ENCODE assay signal across 17 cellular contexts in genomic region chr18:48879008-48879431, GRCh38.
A peak's percentile ranks its signal among the peaks of the same experiment; 100 is the strongest.
DNase-seq lines count a peak whose midpoint lies in the region; ATAC-seq, FAIRE-seq and TF ChIP-seq lines count a peak whose summit lies in the region.
"Had no signal": no experiment of that assay in that cellular context is flagged by ENCODE, and none has a peak within 500 bp of the region (broad histone marks: within the 10 kb centered on the region; RNA-seq: fewer than 3 reads in every experiment).

No MANE protein-coding gene starts in this region.

- H3K4me1 ChIP-seq in HepG2 (ENCODE audit: insufficient read depth, low read length) (peaks cover 62% of the 10 kb centered on the region), right lobe of liver (no peaks in the 10 kb centered on the region)

- peaks cover 10% of the 10 kb centered on the region for H3K9me3 Mint-ChIP-seq in mesothelial cell of epicardium
- H3K9me3 Mint-ChIP-seq in activated T-cell treated with anti-CD3 and anti-CD28 coated beads, Interleukin-2, amount 50 U/mL, for 24 hours = no peaks in the 10 kb centered on the region
- H3K9me3 Mint-ChIP-seq: activated T-helper 2 cell treated with anti-CD3 and anti-CD28 coated beads, Interferon-gamma antibody, Interleukin-2, Interleukin-4, amounts not matched to agents 10 μg/mL and 5 μg/mL and 100 μg/mL, durations not matched to agents 14 hours and 24 hours and 36 hours; stimulated activated memory B cell treated with anti-CD40 and anti-IgM and Interleukin-4, amounts not matched to agents 10 μg/mL and 1 μg/mL and 100 μg/mL, for 72 hours; T-cell had no signal

- H3K27ac ChIP-seq in HepG2 (ENCODE audit: extremely low read length, insufficient read depth, low read length) = no peak overlapping the region
- no peak overlapping the region for H3K27ac ChIP-seq in right lobe of liver
- no peak overlapping the region for H3K27ac ChIP-seq in epithelial cell of prostate
- H3K27ac ChIP-seq: adrenal gland, tibial artery had no signal

- H3K27me3 ChIP-seq in HepG2 (ENCODE audit: control insufficient read depth in 1 of 2, insufficient read depth in 2 of 2, low read length in 2 of 2) = no peaks in the 10 kb centered on the region; a peak in 1 of 5 replicates
- H3K27me3 ChIP-seq in right lobe of liver = no peaks in the 10 kb centered on the region
- H3K27me3 ChIP-seq: adrenal gland, tibial artery had no signal

- in situ Hi-C loops in HepG2 (cut with HindIII; ENCODE audit: extremely low pct_ligation_motif_present, low pct_unique_long_range_greater_than_20kb) = no loop called here

- H3K79me2 ChIP-seq in HepG2 (ENCODE audit: insufficient read depth, low read length) = no peaks in the 10 kb centered on the region

- H3K27me3 Mint-ChIP-seq in mesothelial cell of epicardium (ENCODE audit: low read depth) = no peaks in the 10 kb centered on the region
- H3K27me3 Mint-ChIP-seq in activated T-cell treated with anti-CD3 and anti-CD28 coated beads, Interleukin-2, amount 50 U/mL, for 24 hours = no peaks in the 10 kb centered on the region

- peak overlapping the region; percentile 59 to 70 (median 63) for H3K4me3 ChIP-seq in HepG2 (replicated peaks in 1 of 3; ENCODE audit: insufficient read depth in 1 of 3, low read depth in 2 of 3, low read length in 3 of 3)
- H3K4me3 ChIP-seq in right lobe of liver = no peak overlapping the region
- H3K4me3 ChIP-seq: adrenal gland, tibial artery had no signal

- intact Hi-C loops in HepG2 (cut with micrococcal nuclease; ENCODE audit: unreplicated experiment) (loop anchor here (2.0 kb wide), 1 partner anchor 14 kb away; no protein-coding TSS in a partner anchor), right lobe of liver (cut with DNase I) (loop anchor here in 1 of 2 donors (10.0 kb wide), 1 partner anchor 116 kb away; no protein-coding TSS in a partner anchor)

- BruUV-seq in HepG2 (replicated peaks; lab: Mats Ljungman, UMichigan) = no TSS peak

- TF ChIP-seq RAD21 in HepG2 (CRISPR knock-in tag; IDR thresholded peaks at IDR 0.05) = no peak

- H3K9me3 ChIP-seq in HepG2 (ENCODE audit: low read length) = no peaks in the 10 kb centered on the region
- H3K9me3 ChIP-seq in right lobe of liver = no peaks in the 10 kb centered on the region
- H3K9me3 ChIP-seq: adrenal gland, tibial artery had no signal

- TF ChIP-seq CTCF in HepG2 (CRISPR knock-in tag; IDR thresholded peaks at IDR 0.05) (no peak), right lobe of liver (IDR thresholded peaks at IDR 0.05) (no peak), mesothelial cell of epicardium (IDR thresholded peaks at IDR 0.05; ENCODE audit: unreplicated experiment) (no peak)

- H3K4me2 ChIP-seq in HepG2 (ENCODE audit: low read depth, low read length) = peak overlapping the region; percentile 95

- no peak for DNase-seq in HepG2 (ENCODE audit: low spot score)
- DNase-seq in right lobe of liver = no peak
- peak; percentile 27 for DNase-seq in epithelial cell of prostate (ENCODE audit: low read depth, low spot score)
- peak; percentile 64 to 80 for DNase-seq in mesothelial cell of epicardium (ENCODE audit: low spot score in 2 of 2, unreplicated experiment in 2 of 2)
- DNase-seq in activated T-cell treated with anti-CD3 and anti-CD28 coated beads, Interleukin-2, amount 50 U/mL, for 24 hours = no peak
- no peak for DNase-seq in HK-2 (ENCODE audit: unreplicated experiment)
- DNase-seq in pons (ENCODE audit: low spot score) = no peak
- no peak for DNase-seq in H4 (ENCODE audit: low spot score)
- DNase-seq: adrenal gland; caudate nucleus; effector CD4-positive, alpha-beta T cell; left colon; NCI-H187; T-cell had no signal

- CTCF ChIA-PET in HepG2 (lab: Yijun Ruan, JAX; ENCODE audit: low intra/inter-chr PET ratio, low total read pairs) = no interaction called here

- peak overlapping the region; percentile 48 for H3K9ac ChIP-seq in HepG2 (ENCODE audit: insufficient read depth, low read depth, low read length)

- peak overlapping the region; percentile 98 for H3K27ac Mint-ChIP-seq in mesothelial cell of epicardium
- H3K27ac Mint-ChIP-seq in activated T-cell treated with anti-CD3 and anti-CD28 coated beads, Interleukin-2, amount 50 U/mL, for 24 hours = no peak overlapping the region
- H3K27ac Mint-ChIP-seq: activated T-helper 2 cell treated with anti-CD3 and anti-CD28 coated beads, Interferon-gamma antibody, Interleukin-2, Interleukin-4, amounts not matched to agents 10 μg/mL and 5 μg/mL and 100 μg/mL, durations not matched to agents 14 hours and 24 hours and 36 hours; stimulated activated memory B cell treated with anti-CD40 and anti-IgM and Interleukin-4, amounts not matched to agents 10 μg/mL and 1 μg/mL and 100 μg/mL, for 72 hours; T-cell had no signal

- no peak overlapping the region for H3K4me3 Mint-ChIP-seq in mesothelial cell of epicardium
- no peak overlapping the region for H3K4me3 Mint-ChIP-seq in activated T-cell treated with anti-CD3 and anti-CD28 coated beads, Interleukin-2, amount 50 U/mL, for 24 hours
- H3K4me3 Mint-ChIP-seq: stimulated activated memory B cell treated with anti-CD40 and anti-IgM and Interleukin-4, amounts not matched to agents 10 μg/mL and 1 μg/mL and 100 μg/mL, for 72 hours; T-cell had no signal

- no peak for FAIRE-seq in HepG2 (lab: Jason Lieb, UNC)

- H2AFZ ChIP-seq in HepG2 (ENCODE audit: low read length) = peak overlapping the region; percentile 33

- ATAC-seq in HepG2 = peak; percentile 24
- ATAC-seq in right lobe of liver = no peak
- ATAC-seq: left colon; stimulated activated memory B cell treated with anti-CD40 and anti-IgM and Interleukin-4, amounts not matched to agents 10 μg/mL and 1 μg/mL and 100 μg/mL, for 72 hours; T-cell had no signal

- H3K36me3 ChIP-seq in HepG2 (replicated peaks in 1 of 2; ENCODE audit: control insufficient read depth in 1 of 2, insufficient read depth in 2 of 2, low read length in 2 of 2) (no peaks in the 10 kb centered on the region), right lobe of liver (no peaks in the 10 kb centered on the region)
- H3K36me3 ChIP-seq: adrenal gland, tibial artery had no signal

- H4K20me1 ChIP-seq in HepG2 (ENCODE audit: insufficient read depth, low read length) = no peaks in the 10 kb centered on the region

- no peak for TF ChIP-seq POLR2A in HepG2 (IDR thresholded peaks at IDR 0.05; ENCODE audit: insufficient read depth in 1 of 2, low read depth in 2 of 2, low read length in 2 of 2)
- no peak for TF ChIP-seq POLR2A in right lobe of liver (IDR thresholded peaks at IDR 0.05)

- TF ChIP-seq EP300 in HepG2 (IDR thresholded peaks at IDR 0.05; ENCODE audit: low read depth in 2 of 2, low read length in 2 of 2) = no peak
- no peak for TF ChIP-seq EP300 in HepG2 (CRISPR knock-in tag; IDR thresholded peaks at IDR 0.05; ENCODE audit: borderline replicate concordance)

- POLR2A ChIA-PET in HepG2 (lab: Yijun Ruan, JAX) = interaction anchor here (0.9 to 1.3 kb wide), 3 partner anchors 10 to 23 kb away, joined by 3 to 6 read pairs (median 4); no protein-coding TSS in a partner anchor

- peaks cover 58% of the 10 kb centered on the region for H3K4me1 Mint-ChIP-seq in mesothelial cell of epicardium
- no peaks in the 10 kb centered on the region for H3K4me1 Mint-ChIP-seq in activated T-cell treated with anti-CD3 and anti-CD28 coated beads, Interleukin-2, amount 50 U/mL, for 24 hours (ENCODE audit: low read depth)

- peaks cover 9% of the 10 kb centered on the region for H3K36me3 Mint-ChIP-seq in mesothelial cell of epicardium
- H3K36me3 Mint-ChIP-seq in activated T-cell treated with anti-CD3 and anti-CD28 coated beads, Interleukin-2, amount 50 U/mL, for 24 hours (ENCODE audit: low read depth) = no peaks in the 10 kb centered on the region
- H3K36me3 Mint-ChIP-seq: stimulated activated memory B cell treated with anti-CD40 and anti-IgM and Interleukin-4, amounts not matched to agents 10 μg/mL and 1 μg/mL and 100 μg/mL, for 72 hours; T-cell had no signal

- 0% methylated on average over 6 of the region's 15 CpGs for WGBS in HepG2 (ENCODE audit: low lambda C conversion rate)
- WGBS in right lobe of liver (ENCODE audit: insufficient coverage, low coverage, low lambda C conversion rate, missing lambda C conversion rate) = 50% methylated on average over 1 of the region's 15 CpGs

TF ChIP-seq in HepG2, 621 proteins besides CTCF, POLR2A, EP300 and RAD21 (continues in another document):
- TF ChIP-seq HIVEP1 (CRISPR knock-in tag; IDR thresholded peaks at IDR 0.05) (no peak), ZNF317 (CRISPR knock-in tag; IDR thresholded peaks at IDR 0.05) (no peak), STAT5B (CRISPR knock-in tag; IDR thresholded peaks at IDR 0.05) (no peak), SP1 (IDR thresholded peaks at IDR 0.05) (no peak), SP1 (CRISPR knock-in tag; IDR thresholded peaks at IDR 0.05) (no peak), CENPX (CRISPR knock-in tag; IDR thresholded peaks at IDR 0.05) (no peak), PRDM15 (CRISPR knock-in tag; IDR thresholded peaks at IDR 0.05) (no peak), NR2C2 (CRISPR knock-in tag; IDR thresholded peaks at IDR 0.05; ENCODE audit: borderline replicate concordance) (no peak), NCOA2 (CRISPR knock-in tag; IDR thresholded peaks at IDR 0.05) (no peak)

Comparison
In these comparisons a context has a peak if more than half of its experiments do, and no peak if none do; other contexts are left out.
1. H3K4me3 ChIP-seq: peak in HepG2 (3 of 3); none in right lobe of liver (0 of 3).
2. DNase-seq: peak in epithelial cell of prostate (single experiment) and mesothelial cell of epicardium (2 of 2); none in HepG2 (single experiment), right lobe of liver (0 of 3), activated T-cell treated with anti-CD3 and anti-CD28 coated beads, Interleukin-2, amount 50 U/mL, for 24 hours (single experiment), HK-2 (single experiment), pons (single experiment) and H4 (single experiment).